1 cellular context compared by ENCODE assay signal in genomic region chr11:10784229-10785145, GRCh38.
TF ChIP-seq lines count a peak whose summit lies in the region.

No MANE protein-coding gene starts in this region.

TF ChIP-seq in HepG2, 621 proteins besides CTCF, POLR2A, EP300 and RAD21:
- TF ChIP-seq MNT (IDR thresholded peaks at IDR 0.05) (peak; percentile 25; the same call in 1 of the 2 replicates), TCF7 (IDR thresholded peaks at IDR 0.05; ENCODE audit: low read depth) (no peak)
